ENCODE assay signal across 8 cellular contexts in genomic region chr6:7110092-7110792, GRCh38. TPM values are rescaled to one million over a fixed set of nuclear protein-coding genes. Genes with fewer than 3 reads are reported as not detected.
DNase-seq lines count a peak whose midpoint lies in the region; FAIRE-seq and TF ChIP-seq lines count a peak whose summit lies in the region.

No MANE protein-coding gene starts in this region.

- DNase-seq in H9 (no peak), fibroblast of pulmonary artery (ENCODE audit: low read depth) (no peak), small intestine (peak; percentile 33), lower leg skin (ENCODE audit: low spot score in 2 of 2) (no peak), NCI-H446 (lab: John Stamatoyannopoulos, UW) (no peak), NCI-H774 (lab: John Stamatoyannopoulos, UW) (no peak)
- DNase-seq in activated CD8-positive, alpha-beta memory T cell treated with anti-CD3 and anti-CD28 coated beads, Interleukin-2, amount 50 U/mL, for 48 hours: no peak

- no peak overlapping the region for H4K91ac ChIP-seq in H9 (ENCODE audit: insufficient read length, low read depth, low read length)

- TF ChIP-seq CTCF in H9 (conservative IDR thresholded peaks at IDR 0.05) (no peak), VCaP (conservative IDR thresholded peaks at IDR 0.05) (no peak), fibroblast of pulmonary artery (IDR thresholded peaks at IDR 0.05; ENCODE audit: low read length, missing control alignments) (no peak), lower leg skin (IDR thresholded peaks at IDR 0.05) (no peak)

- H3K27me3 Mint-ChIP-seq in H9 (ENCODE audit: low read depth): peaks cover 29% of the 10 kb centered on the region

- no peak overlapping the region for H3K18ac ChIP-seq in H9 (ENCODE audit: insufficient read length, low read depth, low read length)

- H2BK12ac ChIP-seq in H9 (ENCODE audit: insufficient read length, low read depth, low read length): no peak overlapping the region

- no peak overlapping the region for H3T11ph ChIP-seq in H9 (ENCODE audit: low read length)

- H3K4me2 ChIP-seq in H9 (ENCODE audit: insufficient read depth, insufficient read length, low read length): no peak overlapping the region

- H2BK15ac ChIP-seq in H9 (ENCODE audit: low read depth, low read length): no peak overlapping the region

- H3K56ac ChIP-seq in H9 (ENCODE audit: insufficient read length, low read depth, low read length): no peak overlapping the region

- no peaks in the 10 kb centered on the region for H3K79me1 ChIP-seq in H9 (ENCODE audit: insufficient read depth, low read depth, low read length, poor library complexity, severe bottlenecking)

- peak overlapping the region; percentile 69 to 91 for H3K4me3 Mint-ChIP-seq in H9

- H3K4me3 ChIP-seq in fibroblast of pulmonary artery (replicated peaks; ENCODE audit: low read depth, low read length) (peak overlapping the region; percentile 97), small intestine (ENCODE audit: low read depth in 1 of 2, low read length in 2 of 2) (peak overlapping the region in 1 of 2 donors; percentile 93), lower leg skin (ENCODE audit: low read depth, poor library complexity, severe bottlenecking) (no peak overlapping the region)

- H3K36me3 ChIP-seq in small intestine (ENCODE audit: control insufficient read depth in 2 of 2, insufficient read depth in 2 of 2, low read length in 2 of 2): no peaks in the 10 kb centered on the region

- no peak overlapping the region for H2BK120ac ChIP-seq in H9 (ENCODE audit: low read depth, low read length, poor library complexity, severe bottlenecking)

- H4K8ac ChIP-seq in H9 (replicated peaks; ENCODE audit: insufficient read length, low read depth, low read length): no peak overlapping the region

- no peak overlapping the region for H3K9ac ChIP-seq in H9 (ENCODE audit: extremely low read depth, insufficient read length, low read length)

- no peak overlapping the region for H3K4ac ChIP-seq in H9 (ENCODE audit: low read depth, low read length)

- intact Hi-C loops in lower leg skin (cut with DNase I; ENCODE audit: low total_unique reads): no loop called here

- peaks cover 60 to 61% of the 10 kb centered on the region in 2 experiments for H3K4me1 Mint-ChIP-seq in H9

- H4K20me1 ChIP-seq in H9 (ENCODE audit: control insufficient read depth, insufficient read depth, insufficient read length): peaks cover 3% of the 10 kb centered on the region

- H3K27me3 ChIP-seq in H9 (ENCODE audit: insufficient read depth, low read length) (peaks cover 2% of the 10 kb centered on the region; the same call in 1 of the 2 replicates), small intestine (ENCODE audit: control insufficient read depth in 2 of 2, insufficient read depth in 2 of 2, low read length in 2 of 2) (no peaks in the 10 kb centered on the region)

- no peak overlapping the region for H3K27ac Mint-ChIP-seq in H9

- no peak overlapping the region for H2AK5ac ChIP-seq in H9 (ENCODE audit: insufficient read length, low read length)

- H3K23ac ChIP-seq in H9 (ENCODE audit: insufficient read length, low read depth, low read length): no peak overlapping the region

- H3K27ac ChIP-seq in H9 (ENCODE audit: insufficient read length, low read depth, low read length) (no peak overlapping the region), VCaP (peak overlapping the region; percentile 75; the same call in 1 of the 2 replicates), small intestine (ENCODE audit: low read depth in 1 of 2, low read length in 1 of 2) (no peak overlapping the region)

- H3K36me3 Mint-ChIP-seq in H9 (ENCODE audit: insufficient read depth in 1 of 3, low read depth in 3 of 3): no peaks in the 10 kb centered on the region; a peak in 1 of 7 replicates

- H3K9me3 ChIP-seq in H9 (ENCODE audit: control insufficient read depth, low read depth, low read length): no peaks in the 10 kb centered on the region
- no peaks in the 10 kb centered on the region for H3K9me3 ChIP-seq in small intestine (ENCODE audit: control insufficient read depth, low read depth)

- FAIRE-seq in small intestine (lab: Jason Lieb, UNC): no peak

- no peak overlapping the region for H3K14ac ChIP-seq in H9 (ENCODE audit: insufficient read depth, low read length)

- peaks cover 16% of the 10 kb centered on the region; the same call in 1 of the 2 replicates for H3K79me2 ChIP-seq in H9 (ENCODE audit: insufficient read depth, low read length)

- H3K4me1 ChIP-seq in H9 (ENCODE audit: insufficient read depth, low read length) (peaks cover 9% of the 10 kb centered on the region), small intestine (ENCODE audit: control insufficient read depth in 2 of 2, insufficient read depth in 1 of 2, low read depth in 1 of 2, low read length in 1 of 2) (peaks cover 9 to 10% of the 10 kb centered on the region in 2 donors)

- no peak overlapping the region for H2AFZ ChIP-seq in H9 (ENCODE audit: low read length)

- WGBS in H9 (ENCODE audit: extremely low coverage, insufficient read length, low lambda C conversion rate): no CpG with 5 or more reads among the region's 6 CpGs
- 16 to 50% (median 34%) methylated on average over 6 of the region's 6 CpGs for WGBS in small intestine, 3 donors
- WGBS in lower leg skin, 2 donors: 47 to 49% methylated on average over 6 of the region's 6 CpGs

- no peak overlapping the region for H2BK5ac ChIP-seq in H9 (ENCODE audit: insufficient read length, low read length)

- no peak overlapping the region for H2BK20ac ChIP-seq in H9 (ENCODE audit: low read depth, low read length, poor library complexity, severe bottlenecking)

- no peak overlapping the region for H4K5ac ChIP-seq in H9 (ENCODE audit: insufficient read length, low read depth, low read length)

- no peaks in the 10 kb centered on the region; a peak in 1 of 5 replicates for H3K9me3 Mint-ChIP-seq in H9

- TF ChIP-seq POLR2A in lower leg skin (IDR thresholded peaks at IDR 0.05): no peak

- H3K23me2 ChIP-seq in H9 (ENCODE audit: insufficient read length, low read depth, low read length, poor library complexity, severe bottlenecking): peaks cover 19% of the 10 kb centered on the region

RNA-seq across cellular contexts. Expression of gene RREB1, which starts 2.5 kb away (rescaled TPM):
- total RNA-seq in H9 (2021) (33.6 and 35.8 TPM in 2 replicates), lower leg skin (10 to 100 TPM; 40.8 to 68.6 (median 54.4) TPM)
- 10 to 100 TPM in 2 of 3 donors, 1 to 10 TPM in 1; 6.5 to 12.7 (median 10.3) TPM for polyA plus RNA-seq in small intestine
